ENCODE assay signal across 19 cellular contexts in genomic region chr16:50771366-50771765, GRCh38. TPM values are rescaled to one million over a fixed set of nuclear protein-coding genes. Genes with fewer than 3 reads are reported as not detected.
DNase-seq lines count a peak whose midpoint lies in the region; ATAC-seq, FAIRE-seq and TF ChIP-seq lines count a peak whose summit lies in the region.
"Had no signal": no experiment of that assay in that cellular context is flagged by ENCODE, and none has a peak within 500 bp of the region (broad histone marks: within the 10 kb centered on the region; RNA-seq: fewer than 3 reads in every experiment).

No MANE protein-coding gene starts in this region.

- ATAC-seq in GM18520 (IDR thresholded peaks at IDR 0.05; ENCODE audit: unreplicated experiment), result no peak
- ATAC-seq: esophagus mucosa, lower lobe of right lung had no signal

- H3K27ac Mint-ChIP-seq in activated naive CD4-positive, alpha-beta T cell treated with anti-CD3 and anti-CD28 coated beads, Interleukin-2, amount 50 U/mL, for 24 hours, result no peak overlapping the region
- H3K27ac Mint-ChIP-seq: dendritic cell treated with granulocyte-macrophage colony-stimulating factor and Interleukin-4, amounts not matched to agents 40 ng/mL and 50 ng/mL, for 4 days; nephron had no signal

- FAIRE-seq in RCC 7860 (lab: Jason Lieb, UNC), result peak; percentile 24
- FAIRE-seq: A204.1 had no signal

- 94 to 98% (median 97%) methylated on average over 3 of the region's 3 CpGs for WGBS in stomach, 5 donors

- H3K36me3 ChIP-seq in stomach, result peaks cover 0 to 28% (median 16%) of the 10 kb centered on the region in 4 donors
- H3K36me3 ChIP-seq: SJCRH30 had no signal

- no peak for TF ChIP-seq EP300 in stomach (IDR thresholded peaks at IDR 0.05)

- H3K27me3 Mint-ChIP-seq in activated naive CD4-positive, alpha-beta T cell treated with anti-CD3 and anti-CD28 coated beads, Interleukin-2, amount 50 U/mL, for 24 hours, result no peaks in the 10 kb centered on the region
- H3K27me3 Mint-ChIP-seq: dendritic cell treated with granulocyte-macrophage colony-stimulating factor and Interleukin-4, amounts not matched to agents 40 ng/mL and 50 ng/mL, for 4 days had no signal

- DNase-seq in activated naive CD4-positive, alpha-beta T cell treated with anti-CD3 and anti-CD28 coated beads, Interleukin-2, amount 50 U/mL, for 16 hours, result no peak
- DNase-seq in RCC 7860 (ENCODE audit: low spot score), result no peak
- DNase-seq in fibroblast of gingiva (ENCODE audit: low read depth), result peak; percentile 72
- DNase-seq in medulla oblongata (ENCODE audit: extremely low spot score), result no peak
- no peak for DNase-seq in SHP77 (lab: John Stamatoyannopoulos, UW)
- no peak for DNase-seq in stomach
- DNase-seq: activated CD4-positive, alpha-beta T cell treated with anti-CD3 and anti-CD28 coated beads, Interleukin-2, amount 50 U/mL, for 48 hours; activated T-cell treated with anti-CD3 and anti-CD28 coated beads, Interleukin-2, amount 50 U/mL, for 48 hours; anterior cingulate cortex; Calu3; lower lobe of right lung; NCI-H2171; SJCRH30 had no signal

- peak overlapping the region; percentile 15 for H3K4me3 Mint-ChIP-seq in activated naive CD4-positive, alpha-beta T cell treated with anti-CD3 and anti-CD28 coated beads, Interleukin-2, amount 50 U/mL, for 24 hours
- H3K4me3 Mint-ChIP-seq: dendritic cell treated with granulocyte-macrophage colony-stimulating factor and Interleukin-4, amounts not matched to agents 40 ng/mL and 50 ng/mL, for 4 days; nephron had no signal

- H3K4me1 Mint-ChIP-seq in activated naive CD4-positive, alpha-beta T cell treated with anti-CD3 and anti-CD28 coated beads, Interleukin-2, amount 50 U/mL, for 24 hours, result peaks cover 88% of the 10 kb centered on the region
- H3K4me1 Mint-ChIP-seq: nephron had no signal

- TF ChIP-seq POLR2A in stomach (IDR thresholded peaks at IDR 0.05), result no peak

- no peak overlapping the region for H3K27ac ChIP-seq in stomach
- H3K27ac ChIP-seq: lower lobe of right lung, SJCRH30 had no signal

- no peak for TF ChIP-seq CTCF in stomach (IDR thresholded peaks at IDR 0.05)

- H3K9me3 Mint-ChIP-seq in activated naive CD4-positive, alpha-beta T cell treated with anti-CD3 and anti-CD28 coated beads, Interleukin-2, amount 50 U/mL, for 24 hours, result no peaks in the 10 kb centered on the region

- H3K27me3 ChIP-seq in stomach, result no peaks in the 10 kb centered on the region
- H3K27me3 ChIP-seq: SJCRH30 had no signal

- H3K9me3 ChIP-seq in stomach, result peaks cover 0 to 3% (median 2%) of the 10 kb centered on the region in 4 donors
- H3K9me3 ChIP-seq: SJCRH30 had no signal

- H3K4me3 ChIP-seq in stomach, result no peak overlapping the region
- H3K4me3 ChIP-seq: lower lobe of right lung, SJCRH30 had no signal

- H3K4me1 ChIP-seq in stomach, result no peaks in the 10 kb centered on the region
- H3K4me1 ChIP-seq: lower lobe of right lung, SJCRH30 had no signal

- intact Hi-C loops in stomach (cut with DNase I; ENCODE audit: low total_unique reads), result no loop called here

- H3K36me3 Mint-ChIP-seq in activated naive CD4-positive, alpha-beta T cell treated with anti-CD3 and anti-CD28 coated beads, Interleukin-2, amount 50 U/mL, for 24 hours, result peaks cover 37% of the 10 kb centered on the region

RNA-seq across cellular contexts. Expression of gene CYLD, which starts 29.5 kb away (rescaled TPM):
- 10 to 100 TPM; 12.5 to 82.1 (median 19.6) TPM for total RNA-seq in stomach
- 10 to 100 TPM in 2 of 3 donors, 1 to 10 TPM in 1; 7.0 to 11.2 (median 11.0) TPM for polyA plus RNA-seq in stomach
